ENCODE assay signal across 2 cellular contexts in genomic region chr22:44943701-44944324, GRCh38.
TF ChIP-seq lines count a peak whose summit lies in the region.

No MANE protein-coding gene starts in this region.

TF ChIP-seq in WTC11, 78 proteins besides CTCF, POLR2A, EP300 and RAD21:
- TF ChIP-seq PRDM15 (CRISPR knock-in tag; IDR thresholded peaks at IDR 0.05), result no peak
- no peak for TF ChIP-seq ZNF219 (CRISPR knock-in tag; IDR thresholded peaks at IDR 0.05; ENCODE audit: borderline replicate concordance)
- no peak for TF ChIP-seq ZNF263 (CRISPR knock-in tag; IDR thresholded peaks at IDR 0.05; ENCODE audit: low read depth)
- no peak for TF ChIP-seq MAX (CRISPR knock-in tag; IDR thresholded peaks at IDR 0.05)
- TF ChIP-seq RELA (CRISPR knock-in tag; IDR thresholded peaks at IDR 0.05; ENCODE audit: borderline replicate concordance), result no peak
- no peak for TF ChIP-seq SOX15 (CRISPR knock-in tag; IDR thresholded peaks at IDR 0.05)
- no peak for TF ChIP-seq JAZF1 (CRISPR knock-in tag; IDR thresholded peaks at IDR 0.05)
- no peak for TF ChIP-seq SMAD3 (CRISPR knock-in tag; IDR thresholded peaks at IDR 0.05; ENCODE audit: borderline replicate concordance)
- TF ChIP-seq SMAD4 (CRISPR knock-in tag; IDR thresholded peaks at IDR 0.05), result no peak
- TF ChIP-seq FOXK1 (CRISPR knock-in tag; IDR thresholded peaks at IDR 0.05), result no peak
- no peak for TF ChIP-seq AR (CRISPR knock-in tag; IDR thresholded peaks at IDR 0.05)
- TF ChIP-seq PRRX2 (CRISPR knock-in tag; IDR thresholded peaks at IDR 0.05), result no peak

TF ChIP-seq in H1, 55 proteins besides CTCF, POLR2A, EP300 and RAD21:
- no peak for TF ChIP-seq CREB1 (IDR thresholded peaks at IDR 0.05)
TF ChIP-seq in H1: peak in this region for 0.
